Comparison of ENCODE assay signal across 1 cellular context in genomic region chr17:68627956-68628355, GRCh38.
TF ChIP-seq lines count a peak whose summit lies in the region.

No MANE protein-coding gene starts in this region.

TF ChIP-seq in A549, 52 proteins besides CTCF, POLR2A, EP300 and RAD21 (continued from another document):
- TF ChIP-seq PHF8 (IDR thresholded peaks at IDR 0.05; ENCODE audit: borderline replicate concordance, low read depth) (no peak), FOSL2 (IDR thresholded peaks at IDR 0.05) (no peak), FOSL2 (CRISPR knock-in tag; IDR thresholded peaks at IDR 0.05) (no peak)
